Comparison of ENCODE assay signal across 25 cellular contexts in the genomic region with DNA sequence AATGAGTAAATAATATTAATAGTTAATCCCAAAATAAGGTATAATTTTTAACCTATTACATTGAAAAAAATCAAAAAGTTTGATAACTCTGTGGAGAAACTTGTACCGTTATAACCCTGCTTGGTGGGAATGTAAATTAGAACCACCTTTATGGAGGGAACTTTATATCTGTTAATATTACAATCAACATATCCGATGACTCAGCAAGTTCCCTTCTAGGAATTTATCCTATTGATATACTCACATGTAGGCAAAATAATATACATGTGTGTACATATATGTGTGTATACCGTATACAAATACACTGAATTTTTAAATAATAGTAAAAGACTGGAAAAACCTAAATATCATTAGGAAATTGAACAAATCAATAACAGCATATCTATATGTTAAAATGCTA. TPM values are rescaled to one million over a fixed set of nuclear protein-coding genes. Genes with fewer than 3 reads are reported as not detected.
DNase-seq lines count a peak whose midpoint lies in the region; ATAC-seq, FAIRE-seq and TF ChIP-seq lines count a peak whose summit lies in the region.
"Had no signal": no experiment of that assay in that cellular context is flagged by ENCODE, and none has a peak within 500 bp of the region (broad histone marks: within the 10 kb centered on the region; RNA-seq: fewer than 3 reads in every experiment).

No MANE protein-coding gene starts in this region.

- no peaks in the 10 kb centered on the region for H4K20me1 ChIP-seq in IMR-90 (ENCODE audit: insufficient read depth, low read length)
- H4K20me1 ChIP-seq: BLaER1 treated with 17β-estradiol and CSF1 and Interleukin-3, amounts not matched to agents 10 nM and 100 nM had no signal

- no TSS peak for BruUV-seq in IMR-90 (replicated peaks; lab: Mats Ljungman, UMichigan)

- peaks cover 26% of the 10 kb centered on the region for H3K36me3 Mint-ChIP-seq in activated CD4-positive, alpha-beta memory T cell treated with anti-CD3 and anti-CD28 coated beads, Interleukin-2, amount 10 ng/mL, durations not matched to agents 7 days and 5 days (ENCODE audit: low read depth)

- H3K9me3 ChIP-seq in heart left ventricle (no peaks in the 10 kb centered on the region), A549 (no peaks in the 10 kb centered on the region), IMR-90 (ENCODE audit: control insufficient read depth, insufficient read depth, low read length) (no peaks in the 10 kb centered on the region; the same call in 1 of the 2 replicates), psoas muscle (no peaks in the 10 kb centered on the region)
- H3K9me3 ChIP-seq: BE2C, HAP-1 had no signal

- dilution Hi-C loops in IMR-90 (cut with HindIII; ENCODE audit: low sequenced_read_pairs, unreplicated experiment), result no loop called here

- H3K27me3 ChIP-seq in heart left ventricle, result no peaks in the 10 kb centered on the region
- no peaks in the 10 kb centered on the region for H3K27me3 ChIP-seq in IMR-90 (ENCODE audit: control insufficient read depth, insufficient read depth, low read length)
- H3K27me3 ChIP-seq in psoas muscle (ENCODE audit: insufficient read depth in 3 of 3, low read length in 2 of 3), result no peaks in the 10 kb centered on the region
- H3K27me3 ChIP-seq: BE2C; BLaER1 treated with 17β-estradiol and CSF1 and Interleukin-3, amounts not matched to agents 10 nM and 100 nM had no signal

- no peaks in the 10 kb centered on the region for H3K9me3 Mint-ChIP-seq in activated CD4-positive, alpha-beta memory T cell treated with anti-CD3 and anti-CD28 coated beads, Interleukin-2, amount 10 ng/mL, durations not matched to agents 7 days and 5 days
- H3K9me3 Mint-ChIP-seq: CD4-positive, alpha-beta T cell; CD8-positive, alpha-beta memory T cell; GM23338; HFFc6 had no signal

- no peak for TF ChIP-seq EP300 in A549 (IDR thresholded peaks at IDR 0.05)

- H3K18ac ChIP-seq in IMR-90 (ENCODE audit: low read depth, low read length), result no peak overlapping the region

- H3K4me1 ChIP-seq in heart left ventricle (peaks cover 0 to 55% (median 18%) of the 10 kb centered on the region in 12 donors), A549 (no peaks in the 10 kb centered on the region), IMR-90 (ENCODE audit: control insufficient read depth, insufficient read depth, low read length) (peaks cover 10% of the 10 kb centered on the region), psoas muscle (peaks cover 29% of the 10 kb centered on the region)
- H3K4me1 ChIP-seq: BE2C had no signal

- H2BK120ac ChIP-seq in IMR-90 (ENCODE audit: low read depth, low read length), result no peak overlapping the region

- H2BK15ac ChIP-seq in IMR-90 (ENCODE audit: low read depth, low read length), result no peak overlapping the region

- TF ChIP-seq CTCF in heart left ventricle (IDR thresholded peaks at IDR 0.05) (no peak), A549 (IDR thresholded peaks at IDR 0.05) (no peak), IMR-90 (conservative IDR thresholded peaks at IDR 0.05; ENCODE audit: low read depth, low read length) (no peak), psoas muscle (IDR thresholded peaks at IDR 0.05) (no peak)

- DNase-seq in heart left ventricle (no peak), left cardiac atrium (no peak), A549 (ENCODE audit: low read depth in 1 of 2, low spot score in 1 of 2) (no peak), IMR-90 (no peak), psoas muscle (no peak)
- no peak for DNase-seq in activated CD4-positive, alpha-beta memory T cell treated with anti-CD3 and anti-CD28 coated beads, Interleukin-2, amount 10 ng/mL, durations not matched to agents 7 days and 5 days
- DNase-seq in activated CD4-positive, alpha-beta T cell treated with anti-CD3 and anti-CD28 coated beads, Interleukin-2, amount 50 U/mL, for 48 hours, result no peak
- DNase-seq: ACHN; AML-193; BE2C; Calu3; CD4-positive, alpha-beta T cell; CD8-positive, alpha-beta memory T cell; DMS53; DMS79 treated with DMSO at 0.1 percent for 48 hours; HFFc6 had no signal

- ATAC-seq in heart left ventricle (no peak), left cardiac atrium (no peak), A549 (no peak), IMR-90 (ENCODE audit: low read depth) (no peak), psoas muscle (no peak), GM21515 (IDR thresholded peaks at IDR 0.05; ENCODE audit: unreplicated experiment) (no peak)
- ATAC-seq: GM23338 had no signal

- H3K9me1 ChIP-seq in IMR-90 (ENCODE audit: insufficient read depth, low read length), result peaks cover 6% of the 10 kb centered on the region

- peak overlapping the region in 9 of 12 donors; percentile 22 to 93 (median 79) for H3K27ac ChIP-seq in heart left ventricle
- H3K27ac ChIP-seq in A549, result no peak overlapping the region
- no peak overlapping the region for H3K27ac ChIP-seq in IMR-90 (ENCODE audit: insufficient read depth, low read length)
- H3K27ac ChIP-seq in psoas muscle, result peak overlapping the region; percentile 72
- H3K27ac ChIP-seq: 22Rv1; BLaER1 treated with 17β-estradiol and CSF1 and Interleukin-3, amounts not matched to agents 10 nM and 100 nM had no signal

- H3K56ac ChIP-seq in IMR-90 (ENCODE audit: extremely low read depth, insufficient read depth, low read length), result no peak overlapping the region

- H3K79me1 ChIP-seq in IMR-90 (ENCODE audit: low read depth in 1 of 2, low read length in 2 of 2), result no peaks in the 10 kb centered on the region; a peak in 1 of 4 replicates

- peaks cover 4% of the 10 kb centered on the region for H3K4me1 Mint-ChIP-seq in activated CD4-positive, alpha-beta memory T cell treated with anti-CD3 and anti-CD28 coated beads, Interleukin-2, amount 10 ng/mL, durations not matched to agents 7 days and 5 days
- H3K4me1 Mint-ChIP-seq: CD14-positive monocyte; CD8-positive, alpha-beta memory T cell; GM23338 had no signal

- no peak overlapping the region for H2AK5ac ChIP-seq in IMR-90 (ENCODE audit: low read depth, low read length)

- H2BK20ac ChIP-seq in IMR-90 (ENCODE audit: low read depth, low read length), result no peak overlapping the region

- TF ChIP-seq POLR2A in heart left ventricle (IDR thresholded peaks at IDR 0.05), result no peak
- TF ChIP-seq POLR2A in A549 (IDR thresholded peaks at IDR 0.05; ENCODE audit: low read length), result no peak
- no peak for TF ChIP-seq POLR2A in IMR-90 (IDR thresholded peaks at IDR 0.05; ENCODE audit: low read depth, low read length)

- no peak overlapping the region for H3K14ac ChIP-seq in IMR-90 (replicated peaks; ENCODE audit: low read depth, low read length)

- no peak overlapping the region for H3K4ac ChIP-seq in IMR-90 (ENCODE audit: low read depth, low read length)

- H3K23ac ChIP-seq in IMR-90 (ENCODE audit: low read depth, low read length), result no peak overlapping the region

- H3K4me3 ChIP-seq in heart left ventricle, result no peak overlapping the region
- no peak overlapping the region for H3K4me3 ChIP-seq in A549
- no peak overlapping the region for H3K4me3 ChIP-seq in IMR-90 (ENCODE audit: insufficient read depth, low read depth, low read length)
- no peak overlapping the region for H3K4me3 ChIP-seq in psoas muscle
- H3K4me3 ChIP-seq: BLaER1 treated with 17β-estradiol and CSF1 and Interleukin-3, amounts not matched to agents 10 nM and 100 nM; GM23338; HAP-1 had no signal

- FAIRE-seq in A549 (lab: Jason Lieb, UNC), result no peak
- FAIRE-seq: GM12892, H54 had no signal

- intact Hi-C loops in heart left ventricle (cut with DNase I), result loop anchor here in 4 of 10 donors (2.0 to 10.0 kb wide), 5 partner anchors 52 to 114 kb away; partner anchors contain the start of genes PANK1 (in 2 of the 4) and KIF20B (in 1 of the 4)
- intact Hi-C loops in left cardiac atrium (cut with DNase I), result loop anchor here in 1 of 2 donors (5.0 kb wide), 1 partner anchor 52 kb away; no protein-coding TSS in a partner anchor
- intact Hi-C loops in IMR-90 (cut with micrococcal nuclease), result no loop called here
- intact Hi-C loops in psoas muscle (cut with DNase I), result loop anchor here (5.0 to 10.0 kb wide), 2 partner anchors 42 to 114 kb away; partner anchors contain the start of gene KIF20B (in 1 of the 2)

- H4K5ac ChIP-seq in IMR-90 (ENCODE audit: low read depth, low read length), result no peak overlapping the region

- TF ChIP-seq RAD21 in A549 (conservative IDR thresholded peaks at IDR 0.05 in 1 of 2, IDR thresholded peaks at IDR 0.05 in 1 of 2) (no peak), IMR-90 (IDR thresholded peaks at IDR 0.05; ENCODE audit: low read length) (no peak)

- no peak overlapping the region for H3K27ac Mint-ChIP-seq in activated CD4-positive, alpha-beta memory T cell treated with anti-CD3 and anti-CD28 coated beads, Interleukin-2, amount 10 ng/mL, durations not matched to agents 7 days and 5 days
- H3K27ac Mint-ChIP-seq: CD14-positive monocyte; CD4-positive, alpha-beta T cell; CD8-positive, alpha-beta memory T cell; GM23338; HFFc6 had no signal

- no peaks in the 10 kb centered on the region for H3K27me3 Mint-ChIP-seq in activated CD4-positive, alpha-beta memory T cell treated with anti-CD3 and anti-CD28 coated beads, Interleukin-2, amount 10 ng/mL, durations not matched to agents 7 days and 5 days
- H3K27me3 Mint-ChIP-seq: CD4-positive, alpha-beta T cell; CD8-positive, alpha-beta memory T cell had no signal

- H3K9ac ChIP-seq in IMR-90 (ENCODE audit: low read depth, low read length), result no peak overlapping the region
- H3K9ac ChIP-seq: BLaER1 treated with 17β-estradiol and CSF1 and Interleukin-3, amounts not matched to agents 10 nM and 100 nM had no signal

- CTCF ChIA-PET in A549 (lab: Yijun Ruan, JAX) (no interaction called here), IMR-90 (lab: Yijun Ruan, JAX) (no interaction called here)
- CTCF ChIA-PET in activated CD4-positive, alpha-beta memory T cell treated with anti-CD3 and anti-CD28 coated beads, Interleukin-2, amount 10 ng/mL, durations not matched to agents 7 days and 5 days (lab: Charles Lee), result no interaction called here

- H3K4me2 ChIP-seq in A549 (no peak overlapping the region), IMR-90 (ENCODE audit: low read depth, low read length) (no peak overlapping the region)
- H3K4me2 ChIP-seq: BLaER1 treated with 17β-estradiol and CSF1 and Interleukin-3, amounts not matched to agents 10 nM and 100 nM; GM23338 had no signal

- H3K36me3 ChIP-seq in heart left ventricle, result peaks cover 0 to 19% (median 3%) of the 10 kb centered on the region in 9 donors
- H3K36me3 ChIP-seq in IMR-90 (ENCODE audit: control insufficient read depth, insufficient read depth, low read length), result no peaks in the 10 kb centered on the region
- H3K36me3 ChIP-seq in psoas muscle (ENCODE audit: insufficient read depth in 1 of 2, low read depth in 1 of 2), result peaks cover 2 to 25% of the 10 kb centered on the region in 2 donors

- no peak overlapping the region for H2AK9ac ChIP-seq in IMR-90 (replicated peaks; ENCODE audit: low read depth, low read length, poor library complexity)

- no peak overlapping the region for H4K91ac ChIP-seq in IMR-90 (ENCODE audit: insufficient read depth, low read depth, low read length)

- no peak overlapping the region for H2BK5ac ChIP-seq in IMR-90 (ENCODE audit: low read depth, low read length, poor library complexity, severe bottlenecking)

- 61 to 81% (median 77%) methylated on average over 3 of the region's 3 CpGs for WGBS in heart left ventricle, 4 donors
- WGBS in A549 (ENCODE audit: missing lambda C conversion rate), result 87% methylated on average over 3 of the region's 3 CpGs
- WGBS in IMR-90 (ENCODE audit: extremely low coverage in 2 of 2, insufficient read length in 1 of 2), 2 experiments, result no CpG with 5 or more reads among the region's 3 CpGs
- WGBS in psoas muscle, 3 donors, result 81 to 84% (median 81%) methylated on average over 3 of the region's 3 CpGs

- in situ Hi-C loops in IMR-90 (cut with MboI; ENCODE audit: low sequenced_read_pairs), result no loop called here

- POLR2A ChIA-PET in A549 (lab: Yijun Ruan, JAX), result no interaction called here
- POLR2A ChIA-PET in IMR-90 (lab: Charles Lee; ENCODE audit: unreplicated experiment), result no interaction called here
- POLR2A ChIA-PET in activated CD4-positive, alpha-beta memory T cell treated with anti-CD3 and anti-CD28 coated beads, Interleukin-2, amount 10 ng/mL, durations not matched to agents 7 days and 5 days (lab: Charles Lee), result no interaction called here

- H4K8ac ChIP-seq in IMR-90 (ENCODE audit: low read depth in 2 of 2, low read length in 2 of 2), result no peak overlapping the region

- no peak overlapping the region for H2AFZ ChIP-seq in IMR-90 (replicated peaks; ENCODE audit: low read length, poor library complexity)
- H2AFZ ChIP-seq: GM23338 had no signal

- H3K4me3 Mint-ChIP-seq in activated CD4-positive, alpha-beta memory T cell treated with anti-CD3 and anti-CD28 coated beads, Interleukin-2, amount 10 ng/mL, durations not matched to agents 7 days and 5 days, result no peak overlapping the region
- H3K4me3 Mint-ChIP-seq: CD14-positive monocyte; CD4-positive, alpha-beta T cell; CD8-positive, alpha-beta memory T cell; GM23338; HFFc6 had no signal

RNA-seq across cellular contexts. Expression of gene PANK1, which starts 54.7 kb away (rescaled TPM):
- total RNA-seq in heart left ventricle (10 to 100 TPM in 8 of 9 donors, 1 to 10 TPM in 1; 9.6 to 24.7 (median 19.1) TPM), left cardiac atrium (10 to 100 TPM in 1 of 2 donors, 1 to 10 TPM in 1; 7.6 to 11.1 TPM), IMR-90 (2012; rRNA removed) (6.7 and 8.8 TPM in 2 replicates), psoas muscle (10 to 100 TPM in 3 of 4 donors, 1 to 10 TPM in 1; 3.5 to 17.0 (median 11.8) TPM)
- polyA plus RNA-seq in heart left ventricle (1 to 10 TPM; 3.6 to 8.4 TPM), A549 (2011; rRNA removed) (9.0 and 10.5 TPM in 2 replicates), A549 (2017; fragmentation: RNase III; extraction: RNeasy Plus Mini Kit Qiagen cat#74134 plus additional on column Dnase treatment) (5.5 to 6.7 TPM (median 5.6 TPM) in 3 replicates), IMR-90 (2012; rRNA removed) (3.0 TPM in 2 replicates), psoas muscle (1 to 10 TPM in 2 of 3 donors, under 1 TPM in 1; 0.91 to 6.3 (median 4.8) TPM)
- polyA plus RNA-seq in A549 (2012; cell fraction: cytosol; rRNA removed), result 2.6 and 3.1 TPM in 2 replicates
- polyA plus RNA-seq in A549 (2012; cell fraction: nucleus; rRNA removed), result 0.95 and 1.1 TPM in 2 replicates
- 7.6 and 10.6 TPM in 2 replicates for polyA minus RNA-seq in A549 (2011; rRNA and poly(A)+ RNA removed)
- 0.77 and 0.88 TPM in 2 replicates for polyA plus RNA-seq in IMR-90 (2012; cell fraction: cytosol; rRNA removed)
- 0.70 and 2.1 TPM in 2 replicates for polyA plus RNA-seq in IMR-90 (2012; cell fraction: nucleus; rRNA removed; ENCODE audit: low replicate concordance)
- total RNA-seq in activated CD4-positive, alpha-beta memory T cell treated with anti-CD3 and anti-CD28 coated beads, Interleukin-2, amount 10 ng/mL, durations not matched to agents 7 days and 5 days, result 1 to 10 TPM; 4.7 to 6.1 TPM

RNA-seq across cellular contexts. Expression of gene SLC16A12, which starts 54.9 kb away (rescaled TPM):
- total RNA-seq in heart left ventricle (1 to 10 TPM; 2.0 to 6.6 (median 2.9) TPM), left cardiac atrium (1 to 10 TPM; 2.3 to 6.2 TPM), IMR-90 (2012; rRNA removed) (1.6 and 2.2 TPM in 2 replicates), psoas muscle (1 to 10 TPM in 3 of 4 donors, under 1 TPM in 1; 0.98 to 1.9 (median 1.2) TPM)
- polyA plus RNA-seq in heart left ventricle (1 to 10 TPM; 1.7 to 4.3 TPM), A549 (2011; rRNA removed) (0.11 and 0.14 TPM in 2 replicates), A549 (2017; fragmentation: RNase III; extraction: RNeasy Plus Mini Kit Qiagen cat#74134 plus additional on column Dnase treatment) (0.03 to 0.19 TPM (median 0.08 TPM) in 3 replicates), IMR-90 (2012; rRNA removed) (1.0 and 1.4 TPM in 2 replicates), psoas muscle (1 to 10 TPM in 2 of 3 donors, under 1 TPM in 1; 0.74 to 1.2 (median 1.1) TPM)
- polyA plus RNA-seq in A549 (2012; cell fraction: cytosol; rRNA removed), result 0.01 and 0.04 TPM in 2 replicates
- 0.01 and 2.4 TPM in 2 replicates for polyA plus RNA-seq in A549 (2012; cell fraction: nucleus; rRNA removed)
- polyA minus RNA-seq in A549 (2011; rRNA and poly(A)+ RNA removed), result 0.05 and 0.08 TPM in 2 replicates
- polyA plus RNA-seq in IMR-90 (2012; cell fraction: cytosol; rRNA removed), result 0.45 and 0.50 TPM in 2 replicates
- 0.26 and 1.4 TPM in 2 replicates for polyA plus RNA-seq in IMR-90 (2012; cell fraction: nucleus; rRNA removed; ENCODE audit: low replicate concordance)
- total RNA-seq in activated CD4-positive, alpha-beta memory T cell treated with anti-CD3 and anti-CD28 coated beads, Interleukin-2, amount 10 ng/mL, durations not matched to agents 7 days and 5 days, result not detected
- total RNA-seq: CD4-positive, alpha-beta T cell; CD8-positive, alpha-beta memory T cell; G401; HFFc6 had no signal
- polyA plus RNA-seq: CD8-positive, alpha-beta memory T cell had no signal

Comparison
In these comparisons a context has a peak if more than half of its experiments do, and no peak if none do; other contexts are left out.
1. H3K27ac ChIP-seq: peak in heart left ventricle (9 of 12) and psoas muscle (single experiment); none in A549 (0 of 2) and IMR-90 (single experiment).